ENCODE assay signal across 7 cellular contexts in genomic region chr12:99237910-99238538, GRCh38.
DNase-seq lines count a peak whose midpoint lies in the region; ATAC-seq and TF ChIP-seq lines count a peak whose summit lies in the region.
"Not testable (repeated sequence)": the region's sequence is repeated elsewhere in the genome, so short reads cannot be mapped to it uniquely, and the experiment has no call there.

No MANE protein-coding gene starts in this region.

- H3K36me3 ChIP-seq in GM06990 (ENCODE audit: control insufficient read depth, insufficient read depth, low read length); ectodermal cell (ENCODE audit: control insufficient read depth, insufficient read depth, low read length); iPS-18a (ENCODE audit: control insufficient read depth, low read depth, low read length): not testable (repeated sequence)

- DNase-seq in GM06990 (ENCODE audit: extremely low read depth, insufficient read length) = peak; percentile 14
- DNase-seq in NB4 (ENCODE audit: low read depth) = peak; percentile 16
- peak; percentile 64 for DNase-seq in NCI-H510A treated with DMSO at 0.1 percent for 48 hours (lab: John Stamatoyannopoulos, UW)
- peak; percentile 15 for DNase-seq in activated CD4-positive, alpha-beta T cell treated with anti-CD3 and anti-CD28 coated beads for 36 hours
- peak; percentile 47 for DNase-seq in neural crest cell (ENCODE audit: low read depth, low spot score)

- POLR2A ChIA-PET in activated CD4-positive, alpha-beta T cell treated with anti-CD3 and anti-CD28 coated beads for 36 hours (lab: Charles Lee) = not testable (repeated sequence)

- not testable (repeated sequence) for H3K9me3 ChIP-seq in ectodermal cell (ENCODE audit: control insufficient read depth, low read length); iPS-18a (ENCODE audit: control insufficient read depth, low read depth, low read length)

- H3K9ac ChIP-seq in iPS-18a (ENCODE audit: low read length) = not testable (repeated sequence)

- H3K27ac Mint-ChIP-seq in activated CD4-positive, alpha-beta T cell treated with anti-CD3 and anti-CD28 coated beads for 36 hours; neural crest cell (ENCODE audit: unreplicated experiment): not testable (repeated sequence)

- H3K27ac ChIP-seq in ectodermal cell (ENCODE audit: insufficient read depth, low read depth, low read length, poor library complexity, severe bottlenecking) = peak overlapping the region; percentile 26
- H3K27ac ChIP-seq in iPS-18a (ENCODE audit: low read length) = not testable (repeated sequence)

- intact Hi-C loops in activated CD4-positive, alpha-beta T cell treated with anti-CD3 and anti-CD28 coated beads for 36 hours (cut with DNase I, micrococcal nuclease) = not testable (repeated sequence)

- not testable (repeated sequence) for H3K4me3 Mint-ChIP-seq in activated CD4-positive, alpha-beta T cell treated with anti-CD3 and anti-CD28 coated beads for 36 hours; neural crest cell

- WGBS in ectodermal cell, 2 experiments = 46 to 53% methylated on average over 7 of the region's 7 CpGs

- not testable (repeated sequence) for H3K4me1 Mint-ChIP-seq in activated CD4-positive, alpha-beta T cell treated with anti-CD3 and anti-CD28 coated beads for 36 hours
- peaks cover 27% of the 10 kb centered on the region for H3K4me1 Mint-ChIP-seq in neural crest cell

- not testable (repeated sequence) for H3K36me3 Mint-ChIP-seq in activated CD4-positive, alpha-beta T cell treated with anti-CD3 and anti-CD28 coated beads for 36 hours (ENCODE audit: low read depth)
- H3K36me3 Mint-ChIP-seq in neural crest cell (ENCODE audit: low read depth) = peaks cover 38% of the 10 kb centered on the region

- H3K27me3 Mint-ChIP-seq in activated CD4-positive, alpha-beta T cell treated with anti-CD3 and anti-CD28 coated beads for 36 hours; neural crest cell (ENCODE audit: low read depth): not testable (repeated sequence)

- not testable (repeated sequence) for H3K4me1 ChIP-seq in ectodermal cell (ENCODE audit: control insufficient read depth, insufficient read depth, low read length)
- H3K4me1 ChIP-seq in iPS-18a (ENCODE audit: control insufficient read depth, low read depth, low read length) = peaks cover 13% of the 10 kb centered on the region

- H3K27me3 ChIP-seq in GM06990 (replicated peaks; ENCODE audit: control insufficient read depth, insufficient read depth, low read length); ectodermal cell (ENCODE audit: control insufficient read depth, insufficient read depth, low read length, poor library complexity, severe bottlenecking); iPS-18a (ENCODE audit: control insufficient read depth, insufficient read depth, low read length): not testable (repeated sequence)

- not testable (repeated sequence) for TF ChIP-seq CTCF in GM06990 (IDR thresholded peaks at IDR 0.05; ENCODE audit: insufficient read depth, low read length, poor library complexity, severe bottlenecking); NB4 (IDR thresholded peaks at IDR 0.05; ENCODE audit: low read depth, low read length); neural crest cell (conservative IDR thresholded peaks at IDR 0.05)

- not testable (repeated sequence) for TF ChIP-seq POLR2A in NB4 (IDR thresholded peaks at IDR 0.05; ENCODE audit: extremely low read depth, insufficient read length)

- not testable (repeated sequence) for ATAC-seq in activated CD4-positive, alpha-beta T cell treated with anti-CD3 and anti-CD28 coated beads for 36 hours

- H3K9me3 Mint-ChIP-seq in activated CD4-positive, alpha-beta T cell treated with anti-CD3 and anti-CD28 coated beads for 36 hours (ENCODE audit: low read depth) = peaks cover 13% of the 10 kb centered on the region
- peaks cover 21% of the 10 kb centered on the region for H3K9me3 Mint-ChIP-seq in neural crest cell

- CTCF ChIA-PET in activated CD4-positive, alpha-beta T cell treated with anti-CD3 and anti-CD28 coated beads for 36 hours (lab: Charles Lee) = interaction anchor here (0.6 kb wide), 1 partner anchor 11 kb away, joined by 7 read pairs; no protein-coding TSS in a partner anchor

- H3K4me3 ChIP-seq in GM06990 (replicated peaks; ENCODE audit: low read depth, low read length); NB4 (ENCODE audit: low read depth, low read length); ectodermal cell (ENCODE audit: insufficient read depth, low read depth, low read length): not testable (repeated sequence)
- peak overlapping the region; percentile 21 for H3K4me3 ChIP-seq in iPS-18a (ENCODE audit: low read length)

Comparison
In these comparisons a context has a peak if more than half of its experiments do, and no peak if none do; other contexts are left out.
1. DNase-seq: peak in every context shown above with its lines; median percentile 64 in NCI-H510A treated with DMSO at 0.1 percent for 48 hours; 47 in neural crest cell; 16 in NB4; 15 in activated CD4-positive, alpha-beta T cell treated with anti-CD3 and anti-CD28 coated beads for 36 hours; 14 in GM06990.